ENCODE assay signal across 1 cellular context in the genomic region with DNA sequence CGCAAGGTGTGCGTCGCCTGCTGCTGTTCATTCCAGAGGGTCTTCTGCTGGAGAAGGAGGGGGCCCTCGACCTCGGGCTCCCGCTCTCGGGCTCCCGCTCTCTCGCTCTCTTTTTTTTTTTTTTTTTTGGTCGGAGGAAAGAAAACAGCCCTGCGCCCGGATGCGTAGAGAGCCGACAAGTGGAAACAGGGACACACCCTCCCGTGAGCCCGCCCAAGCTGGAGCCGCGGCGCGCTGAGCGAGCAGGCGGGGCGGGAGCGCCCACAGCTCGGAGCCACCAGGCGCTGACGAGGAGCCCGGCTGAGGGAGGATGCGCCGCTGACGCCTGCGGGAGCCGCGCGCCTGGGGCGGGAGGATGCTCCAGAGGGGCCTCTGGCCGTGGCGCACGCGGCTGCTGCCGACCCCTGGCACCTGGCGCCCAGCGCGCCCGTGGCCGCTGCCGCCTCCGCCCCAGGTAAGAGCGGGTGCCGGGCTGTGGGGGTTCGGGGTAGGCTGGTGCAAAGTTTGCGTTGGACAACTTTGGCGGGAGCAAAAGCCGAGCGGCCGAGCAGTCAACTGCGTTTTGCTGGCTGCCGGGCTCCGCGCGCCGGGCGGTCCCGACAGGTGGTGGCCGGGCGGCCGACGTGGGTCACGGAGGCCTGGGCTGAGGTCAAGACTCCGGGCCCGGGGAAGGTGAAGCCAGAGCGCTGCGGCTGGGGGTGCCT.
TF ChIP-seq lines count a peak whose summit lies in the region.

Gene MCUB, plus strand, starts transcription at position 264 of the 704 bp plus-strand sequence. Its CDS starts 92 bp downstream, at position 356.

TF ChIP-seq in K562, 482 proteins besides CTCF, POLR2A, EP300 and RAD21 (continued from another document and continues in another):
- TF ChIP-seq CHD7 (IDR thresholded peaks at IDR 0.05; ENCODE audit: low read depth, low read length) = no peak
- TF ChIP-seq ZNF75A (CRISPR knock-in tag; IDR thresholded peaks at IDR 0.05) = no peak
- TF ChIP-seq ZNF174 (CRISPR knock-in tag; IDR thresholded peaks at IDR 0.05) = no peak
- no peak for TF ChIP-seq ETS2 (tag; IDR thresholded peaks at IDR 0.05; ENCODE audit: borderline replicate concordance, poor library complexity, severe bottlenecking)
- no peak for TF ChIP-seq MYNN (IDR thresholded peaks at IDR 0.05)
- TF ChIP-seq MYNN (CRISPR knock-in tag; IDR thresholded peaks at IDR 0.05) = no peak
- TF ChIP-seq MBD2 (IDR thresholded peaks at IDR 0.05; ENCODE audit: borderline replicate concordance, low read depth) = no peak
- TF ChIP-seq HEY1 (CRISPR knock-in tag; IDR thresholded peaks at IDR 0.05; ENCODE audit: borderline replicate concordance) = no peak
- TF ChIP-seq GATA2 (CRISPR knock-in tag; IDR thresholded peaks at IDR 0.05) = no peak
- no peak for TF ChIP-seq SMAD1 (IDR thresholded peaks at IDR 0.05; ENCODE audit: low read depth, low read length, partially characterized antibody)
- no peak for TF ChIP-seq PML (IDR thresholded peaks at IDR 0.05; ENCODE audit: low read length)
- peak; percentile 68 for TF ChIP-seq L3MBTL2 (IDR thresholded peaks at IDR 0.05)
- TF ChIP-seq ATF6 (CRISPR knock-in tag; IDR thresholded peaks at IDR 0.05) = no peak
- TF ChIP-seq ZNF778 (CRISPR knock-in tag; IDR thresholded peaks at IDR 0.05) = no peak
- no peak for TF ChIP-seq SLC30A9 (CRISPR knock-in tag; IDR thresholded peaks at IDR 0.05)
- no peak for TF ChIP-seq CC2D1A (IDR thresholded peaks at IDR 0.05)
- TF ChIP-seq MGA (IDR thresholded peaks at IDR 0.05) = 0 out of 2 replicates have a peak, but pooled peaks have one; percentile 51
- TF ChIP-seq SIX5 (IDR thresholded peaks at IDR 0.05; ENCODE audit: borderline replicate concordance in 1 of 2, insufficient read depth in 1 of 2, low read depth in 1 of 2, low read length in 2 of 2) = no peak
- TF ChIP-seq TCFL5 (CRISPR knock-in tag; conservative IDR thresholded peaks at IDR 0.05) = no peak
- peak in 1 of 2 experiments; percentile 34; a peak in 1 of 4 replicates for TF ChIP-seq MAZ (CRISPR knock-in tag; conservative IDR thresholded peaks at IDR 0.05 in 1 of 2, IDR thresholded peaks at IDR 0.05 in 1 of 2)
- TF ChIP-seq E2F8 (IDR thresholded peaks at IDR 0.05; ENCODE audit: low read depth, partially characterized antibody) = no peak
